In the genomic region with DNA sequence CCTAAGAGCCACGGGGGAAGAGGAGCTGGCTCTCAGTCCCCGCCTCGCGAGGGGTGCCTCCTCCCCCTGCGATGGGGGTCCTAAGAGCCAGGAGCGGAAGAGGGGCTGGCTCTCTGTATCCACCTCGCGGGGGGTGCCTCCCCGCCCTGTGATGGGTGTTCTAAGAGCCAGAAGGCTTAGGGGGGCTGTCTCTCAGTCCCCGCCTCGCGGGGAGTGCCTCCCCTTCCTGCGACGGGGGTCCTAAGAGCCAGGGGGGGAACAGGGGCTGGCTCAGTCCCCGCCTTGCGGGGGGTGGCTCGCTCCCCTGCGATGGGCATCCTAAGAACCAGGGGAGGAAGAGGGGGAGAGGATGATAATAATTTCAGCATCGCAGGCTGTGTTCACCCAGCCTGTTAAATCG, we compare ENCODE assay signal across 1 cellular context. TPM values are rescaled to one million over a fixed set of nuclear protein-coding genes. Genes with fewer than 3 reads are reported as not detected.
"Had no signal": no experiment of that assay in that cellular context is flagged by ENCODE, and none has a peak within 500 bp of the region (broad histone marks: within the 10 kb centered on the region; RNA-seq: fewer than 3 reads in every experiment).

No MANE protein-coding gene starts in this region.

RNA-seq across cellular contexts. Expression of a gene that starts 21.9 kb away (rescaled TPM):
- total RNA-seq: G401 had no signal
